ENCODE assay signal across 15 cellular contexts in genomic region chr10:129552119-129552518, GRCh38.
A peak's percentile ranks its signal among the peaks of the same experiment; 100 is the strongest.
DNase-seq lines count a peak whose midpoint lies in the region; ATAC-seq and TF ChIP-seq lines count a peak whose summit lies in the region.
"Had no signal": no experiment of that assay in that cellular context is flagged by ENCODE, and none has a peak within 500 bp of the region (broad histone marks: within the 10 kb centered on the region; RNA-seq: fewer than 3 reads in every experiment).

No MANE protein-coding gene starts in this region.

- no peak for TF ChIP-seq CTCF in gastroesophageal sphincter (IDR thresholded peaks at IDR 0.05)

- TF ChIP-seq POLR2A in gastroesophageal sphincter (IDR thresholded peaks at IDR 0.05): no peak

- H3K27ac ChIP-seq in gastroesophageal sphincter: no peak overlapping the region
- H3K27ac ChIP-seq: HL-60, tibial artery had no signal

- H3K9me3 ChIP-seq in gastroesophageal sphincter: no peaks in the 10 kb centered on the region
- H3K9me3 ChIP-seq: tibial artery had no signal

- no peaks in the 10 kb centered on the region for H3K27me3 ChIP-seq in gastroesophageal sphincter
- H3K27me3 ChIP-seq: tibial artery had no signal

- peaks cover 0 to 11% (median 0%) of the 10 kb centered on the region in 3 donors for H3K4me1 ChIP-seq in gastroesophageal sphincter

- H3K4me3 ChIP-seq in gastroesophageal sphincter: no peak overlapping the region
- H3K4me3 ChIP-seq: tibial artery had no signal

- H3K36me3 ChIP-seq in gastroesophageal sphincter: peaks cover 0 to 29% of the 10 kb centered on the region in 2 donors
- H3K36me3 ChIP-seq: tibial artery had no signal

- WGBS in gastroesophageal sphincter (ENCODE audit: low coverage in 1 of 2), 2 donors: 100% methylated on average over 1 of the region's 14 CpGs; no CpG with 5 or more reads in 1 of the 2 donors

- TF ChIP-seq EP300 in gastroesophageal sphincter (IDR thresholded peaks at IDR 0.05): no peak

- DNase-seq in ureter (ENCODE audit: low spot score) (peak; percentile 29), HCEC 1CT (no peak)
- DNase-seq: activated CD8-positive, alpha-beta T cell treated with anti-CD3 and anti-CD28 coated beads for 36 hours; endodermal cell; foreskin melanocyte; kidney; NCI-H187 treated with DMSO at 0.1 percent for 48 hours; posterior cingulate gyrus; tibial artery had no signal

- ATAC-seq in GM18907 (IDR thresholded peaks at IDR 0.05; ENCODE audit: unreplicated experiment): peak; percentile 84
- ATAC-seq in GM21723 (IDR thresholded peaks at IDR 0.05; ENCODE audit: unreplicated experiment): peak; percentile 84
- ATAC-seq in HG03432 (IDR thresholded peaks at IDR 0.05; ENCODE audit: unreplicated experiment): peak; percentile 69
- ATAC-seq in gastroesophageal sphincter: no peak
- ATAC-seq in HG03135 (IDR thresholded peaks at IDR 0.05; ENCODE audit: unreplicated experiment): no peak
- ATAC-seq: activated CD8-positive, alpha-beta T cell treated with anti-CD3 and anti-CD28 coated beads for 36 hours had no signal

Comparison
In these comparisons a context has a peak if more than half of its experiments do, and no peak if none do; other contexts are left out.
1. ATAC-seq: peak in GM18907 (single experiment), GM21723 (single experiment) and HG03432 (single experiment); none in gastroesophageal sphincter (single experiment) and HG03135 (single experiment).